In the genomic region with DNA sequence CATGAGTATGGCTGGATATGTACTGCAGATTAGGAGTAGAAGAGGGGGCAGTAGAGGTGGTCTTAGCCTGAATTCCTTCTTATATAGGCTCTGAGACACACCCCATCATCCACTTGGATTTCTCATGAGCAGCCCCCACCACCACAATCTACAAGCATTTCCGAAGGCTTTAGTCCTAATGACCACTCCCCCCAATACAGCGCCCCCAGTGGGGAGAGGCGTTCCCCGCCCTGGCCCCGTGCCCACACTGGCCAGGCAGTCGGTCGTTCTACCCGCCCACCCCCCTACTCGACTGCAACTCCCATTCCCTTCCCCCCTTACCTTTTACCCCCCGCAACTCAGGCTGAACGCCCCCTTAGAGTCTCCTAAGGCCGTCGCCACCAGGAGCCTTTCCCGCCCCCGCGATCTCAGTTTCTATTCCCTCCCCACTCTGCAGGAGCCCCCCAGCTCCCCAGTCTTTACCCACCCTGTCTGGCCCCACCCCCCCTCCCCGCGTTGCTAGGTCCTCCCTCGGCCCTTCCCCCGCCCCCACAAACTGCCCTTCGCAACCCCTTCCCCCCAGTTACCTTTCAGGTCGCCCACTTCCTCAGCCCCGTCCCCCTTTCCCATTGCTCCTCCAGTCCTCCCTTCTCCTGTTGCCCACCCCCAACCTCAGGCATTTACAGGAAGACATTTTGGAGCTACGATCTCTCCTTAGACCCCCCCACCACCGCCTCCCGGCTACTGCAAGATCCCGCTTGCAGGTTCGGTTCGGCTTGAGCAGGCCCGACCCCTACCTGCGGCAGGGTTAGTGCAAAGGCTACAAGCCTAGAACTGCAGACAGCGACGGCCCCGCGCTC, we compare ENCODE assay signal across 2 cellular contexts.
TF ChIP-seq lines count a peak whose summit lies in the region.

No MANE protein-coding gene starts in this region.

TF ChIP-seq in HCT116, 20 proteins besides CTCF, POLR2A, EP300 and RAD21:
- no peak for TF ChIP-seq CBX3 (IDR thresholded peaks at IDR 0.05; ENCODE audit: low read depth)
- TF ChIP-seq ZFX (IDR thresholded peaks at IDR 0.05), result no peak
- no peak for TF ChIP-seq ELF1 (IDR thresholded peaks at IDR 0.05; ENCODE audit: borderline replicate concordance, low read depth)
- TF ChIP-seq, protein P1, sequence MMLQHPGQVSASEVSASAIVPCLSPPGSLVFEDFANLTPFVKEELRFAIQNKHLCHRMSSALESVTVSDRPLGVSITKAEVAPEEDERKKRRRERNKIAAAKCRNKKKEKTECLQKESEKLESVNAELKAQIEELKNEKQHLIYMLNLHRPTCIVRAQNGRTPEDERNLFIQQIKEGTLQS (IDR thresholded peaks at IDR 0.05), result no peak
- no peak for TF ChIP-seq SRF (IDR thresholded peaks at IDR 0.05; ENCODE audit: low read depth)
- no peak for TF ChIP-seq EZH2phosphoT487 (IDR thresholded peaks at IDR 0.05; ENCODE audit: borderline replicate concordance)
- TF ChIP-seq POLR2AphosphoS5 (IDR thresholded peaks at IDR 0.05; ENCODE audit: low read depth, low read length), result no peak
- no peak for TF ChIP-seq SP1 (IDR thresholded peaks at IDR 0.05; ENCODE audit: low read depth)
- TF ChIP-seq, protein P2, sequence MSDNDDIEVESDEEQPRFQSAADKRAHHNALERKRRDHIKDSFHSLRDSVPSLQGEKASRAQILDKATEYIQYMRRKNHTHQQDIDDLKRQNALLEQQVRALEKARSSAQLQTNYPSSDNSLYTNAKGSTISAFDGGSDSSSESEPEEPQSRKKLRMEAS (IDR thresholded peaks at IDR 0.05), result no peak
- no peak for TF ChIP-seq TCF7L2 (IDR thresholded peaks at IDR 0.05; ENCODE audit: borderline replicate concordance, extremely low read depth, insufficient read depth, insufficient read length)
- TF ChIP-seq EGR1 (IDR thresholded peaks at IDR 0.05; ENCODE audit: low read depth), result no peak
- TF ChIP-seq YY1 (IDR thresholded peaks at IDR 0.05; ENCODE audit: extremely low read depth, insufficient replicate concordance, low read depth, low read length), result no peak
- TF ChIP-seq, protein P3, sequence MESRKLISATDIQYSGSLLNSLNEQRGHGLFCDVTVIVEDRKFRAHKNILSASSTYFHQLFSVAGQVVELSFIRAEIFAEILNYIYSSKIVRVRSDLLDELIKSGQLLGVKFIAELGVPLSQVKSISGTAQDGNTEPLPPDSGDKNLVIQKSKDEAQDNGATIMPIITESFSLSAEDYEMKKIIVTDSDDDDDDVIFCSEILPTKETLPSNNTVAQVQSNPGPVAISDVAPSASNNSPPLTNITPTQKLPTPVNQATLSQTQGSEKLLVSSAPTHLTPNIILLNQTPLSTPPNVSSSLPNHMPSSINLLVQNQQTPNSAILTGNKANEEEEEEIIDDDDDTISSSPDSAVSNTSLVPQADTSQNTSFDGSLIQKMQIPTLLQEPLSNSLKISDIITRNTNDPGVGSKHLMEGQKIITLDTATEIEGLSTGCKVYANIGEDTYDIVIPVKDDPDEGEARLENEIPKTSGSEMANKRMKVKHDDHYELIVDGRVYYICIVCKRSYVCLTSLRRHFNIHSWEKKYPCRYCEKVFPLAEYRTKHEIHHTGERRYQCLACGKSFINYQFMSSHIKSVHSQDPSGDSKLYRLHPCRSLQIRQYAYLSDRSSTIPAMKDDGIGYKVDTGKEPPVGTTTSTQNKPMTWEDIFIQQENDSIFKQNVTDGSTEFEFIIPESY (IDR thresholded peaks at IDR 0.05; ENCODE audit: extremely low read depth, insufficient replicate concordance, low read length), result no peak

TF ChIP-seq in K562, 482 proteins besides CTCF, POLR2A, EP300 and RAD21 (continues in another document):
- TF ChIP-seq ZBTB7A (IDR thresholded peaks at IDR 0.05; ENCODE audit: borderline replicate concordance, control insufficient read depth, low read depth, low read length), result peak; percentile 69; the same call in 1 of the 2 replicates
- no peak for TF ChIP-seq TEAD1 (CRISPR knock-in tag; IDR thresholded peaks at IDR 0.05)
- peak; percentile 29; the same call in 1 of the 2 replicates for TF ChIP-seq CREM (IDR thresholded peaks at IDR 0.05; ENCODE audit: low read depth)
- TF ChIP-seq POLR2AphosphoS5 (IDR thresholded peaks at IDR 0.05; ENCODE audit: control insufficient read depth, insufficient read depth, low read depth, low read length), result peak; percentile 45; the same call in 1 of the 2 replicates
- TF ChIP-seq, protein P4, sequence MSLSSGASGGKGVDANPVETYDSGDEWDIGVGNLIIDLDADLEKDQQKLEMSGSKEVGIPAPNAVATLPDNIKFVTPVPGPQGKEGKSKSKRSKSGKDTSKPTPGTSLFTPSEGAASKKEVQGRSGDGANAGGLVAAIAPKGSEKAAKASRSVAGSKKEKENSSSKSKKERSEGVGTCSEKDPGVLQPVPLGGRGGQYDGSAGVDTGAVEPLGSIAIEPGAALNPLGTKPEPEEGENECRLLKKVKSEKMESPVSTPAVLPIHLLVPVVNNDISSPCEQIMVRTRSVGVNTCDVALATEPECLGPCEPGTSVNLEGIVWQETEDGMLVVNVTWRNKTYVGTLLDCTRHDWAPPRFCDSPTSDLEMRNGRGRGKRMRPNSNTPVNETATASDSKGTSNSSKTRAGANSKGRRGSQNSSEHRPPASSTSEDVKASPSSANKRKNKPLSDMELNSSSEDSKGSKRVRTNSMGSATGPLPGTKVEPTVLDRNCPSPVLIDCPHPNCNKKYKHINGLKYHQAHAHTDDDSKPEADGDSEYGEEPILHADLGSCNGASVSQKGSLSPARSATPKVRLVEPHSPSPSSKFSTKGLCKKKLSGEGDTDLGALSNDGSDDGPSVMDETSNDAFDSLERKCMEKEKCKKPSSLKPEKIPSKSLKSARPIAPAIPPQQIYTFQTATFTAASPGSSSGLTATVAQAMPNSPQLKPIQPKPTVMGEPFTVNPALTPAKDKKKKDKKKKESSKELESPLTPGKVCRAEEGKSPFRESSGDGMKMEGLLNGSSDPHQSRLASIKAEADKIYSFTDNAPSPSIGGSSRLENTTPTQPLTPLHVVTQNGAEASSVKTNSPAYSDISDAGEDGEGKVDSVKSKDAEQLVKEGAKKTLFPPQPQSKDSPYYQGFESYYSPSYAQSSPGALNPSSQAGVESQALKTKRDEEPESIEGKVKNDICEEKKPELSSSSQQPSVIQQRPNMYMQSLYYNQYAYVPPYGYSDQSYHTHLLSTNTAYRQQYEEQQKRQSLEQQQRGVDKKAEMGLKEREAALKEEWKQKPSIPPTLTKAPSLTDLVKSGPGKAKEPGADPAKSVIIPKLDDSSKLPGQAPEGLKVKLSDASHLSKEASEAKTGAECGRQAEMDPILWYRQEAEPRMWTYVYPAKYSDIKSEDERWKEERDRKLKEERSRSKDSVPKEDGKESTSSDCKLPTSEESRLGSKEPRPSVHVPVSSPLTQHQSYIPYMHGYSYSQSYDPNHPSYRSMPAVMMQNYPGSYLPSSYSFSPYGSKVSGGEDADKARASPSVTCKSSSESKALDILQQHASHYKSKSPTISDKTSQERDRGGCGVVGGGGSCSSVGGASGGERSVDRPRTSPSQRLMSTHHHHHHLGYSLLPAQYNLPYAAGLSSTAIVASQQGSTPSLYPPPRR (CRISPR knock-in tag; IDR thresholded peaks at IDR 0.05; ENCODE audit: borderline replicate concordance), result no peak
- TF ChIP-seq TCF3 (CRISPR knock-in tag; IDR thresholded peaks at IDR 0.05), result no peak
- 0 out of 2 replicates have a peak, but pooled peaks have one; percentile 10 for TF ChIP-seq ZFX (CRISPR knock-in tag; IDR thresholded peaks at IDR 0.05)
- TF ChIP-seq, protein P5, sequence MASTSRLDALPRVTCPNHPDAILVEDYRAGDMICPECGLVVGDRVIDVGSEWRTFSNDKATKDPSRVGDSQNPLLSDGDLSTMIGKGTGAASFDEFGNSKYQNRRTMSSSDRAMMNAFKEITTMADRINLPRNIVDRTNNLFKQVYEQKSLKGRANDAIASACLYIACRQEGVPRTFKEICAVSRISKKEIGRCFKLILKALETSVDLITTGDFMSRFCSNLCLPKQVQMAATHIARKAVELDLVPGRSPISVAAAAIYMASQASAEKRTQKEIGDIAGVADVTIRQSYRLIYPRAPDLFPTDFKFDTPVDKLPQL (IDR thresholded peaks at IDR 0.05; ENCODE audit: extremely low read depth, insufficient read length), result no peak
- TF ChIP-seq, protein P6, sequence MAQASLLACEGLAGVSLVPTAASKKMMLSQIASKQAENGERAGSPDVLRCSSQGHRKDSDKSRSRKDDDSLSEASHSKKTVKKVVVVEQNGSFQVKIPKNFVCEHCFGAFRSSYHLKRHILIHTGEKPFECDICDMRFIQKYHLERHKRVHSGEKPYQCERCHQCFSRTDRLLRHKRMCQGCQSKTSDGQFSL (CRISPR knock-in tag; IDR thresholded peaks at IDR 0.05), result peak; percentile 78; the same call in 1 of the 2 replicates
- TF ChIP-seq, protein P6 (tag; IDR thresholded peaks at IDR 0.05), result peak in 1 of 2 experiments; percentile 74; a peak in 2 of 4 replicates
- no peak for TF ChIP-seq ZNF41 (CRISPR knock-in tag; conservative IDR thresholded peaks at IDR 0.05)
- no peak for TF ChIP-seq SMARCE1 (IDR thresholded peaks at IDR 0.05)
- TF ChIP-seq GATAD2B (IDR thresholded peaks at IDR 0.05; ENCODE audit: borderline replicate concordance), result no peak
- TF ChIP-seq ZNF184 (CRISPR knock-in tag; IDR thresholded peaks at IDR 0.05), result no peak
- TF ChIP-seq SAP30 (IDR thresholded peaks at IDR 0.05; ENCODE audit: borderline replicate concordance, insufficient read depth, low read depth, low read length, poor library complexity, severe bottlenecking), result no peak
- TF ChIP-seq, protein P7, sequence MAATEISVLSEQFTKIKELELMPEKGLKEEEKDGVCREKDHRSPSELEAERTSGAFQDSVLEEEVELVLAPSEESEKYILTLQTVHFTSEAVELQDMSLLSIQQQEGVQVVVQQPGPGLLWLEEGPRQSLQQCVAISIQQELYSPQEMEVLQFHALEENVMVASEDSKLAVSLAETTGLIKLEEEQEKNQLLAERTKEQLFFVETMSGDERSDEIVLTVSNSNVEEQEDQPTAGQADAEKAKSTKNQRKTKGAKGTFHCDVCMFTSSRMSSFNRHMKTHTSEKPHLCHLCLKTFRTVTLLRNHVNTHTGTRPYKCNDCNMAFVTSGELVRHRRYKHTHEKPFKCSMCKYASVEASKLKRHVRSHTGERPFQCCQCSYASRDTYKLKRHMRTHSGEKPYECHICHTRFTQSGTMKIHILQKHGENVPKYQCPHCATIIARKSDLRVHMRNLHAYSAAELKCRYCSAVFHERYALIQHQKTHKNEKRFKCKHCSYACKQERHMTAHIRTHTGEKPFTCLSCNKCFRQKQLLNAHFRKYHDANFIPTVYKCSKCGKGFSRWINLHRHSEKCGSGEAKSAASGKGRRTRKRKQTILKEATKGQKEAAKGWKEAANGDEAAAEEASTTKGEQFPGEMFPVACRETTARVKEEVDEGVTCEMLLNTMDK (IDR thresholded peaks at IDR 0.05; ENCODE audit: borderline replicate concordance, insufficient read depth, low read depth, low read length, poor library complexity, severe bottlenecking), result peak; percentile 80
- no peak for TF ChIP-seq ZNF232 (CRISPR knock-in tag; IDR thresholded peaks at IDR 0.05)
- TF ChIP-seq, protein P8, sequence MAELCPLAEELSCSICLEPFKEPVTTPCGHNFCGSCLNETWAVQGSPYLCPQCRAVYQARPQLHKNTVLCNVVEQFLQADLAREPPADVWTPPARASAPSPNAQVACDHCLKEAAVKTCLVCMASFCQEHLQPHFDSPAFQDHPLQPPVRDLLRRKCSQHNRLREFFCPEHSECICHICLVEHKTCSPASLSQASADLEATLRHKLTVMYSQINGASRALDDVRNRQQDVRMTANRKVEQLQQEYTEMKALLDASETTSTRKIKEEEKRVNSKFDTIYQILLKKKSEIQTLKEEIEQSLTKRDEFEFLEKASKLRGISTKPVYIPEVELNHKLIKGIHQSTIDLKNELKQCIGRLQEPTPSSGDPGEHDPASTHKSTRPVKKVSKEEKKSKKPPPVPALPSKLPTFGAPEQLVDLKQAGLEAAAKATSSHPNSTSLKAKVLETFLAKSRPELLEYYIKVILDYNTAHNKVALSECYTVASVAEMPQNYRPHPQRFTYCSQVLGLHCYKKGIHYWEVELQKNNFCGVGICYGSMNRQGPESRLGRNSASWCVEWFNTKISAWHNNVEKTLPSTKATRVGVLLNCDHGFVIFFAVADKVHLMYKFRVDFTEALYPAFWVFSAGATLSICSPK (IDR thresholded peaks at IDR 0.05; ENCODE audit: borderline replicate concordance), result no peak
- TF ChIP-seq, protein P9, sequence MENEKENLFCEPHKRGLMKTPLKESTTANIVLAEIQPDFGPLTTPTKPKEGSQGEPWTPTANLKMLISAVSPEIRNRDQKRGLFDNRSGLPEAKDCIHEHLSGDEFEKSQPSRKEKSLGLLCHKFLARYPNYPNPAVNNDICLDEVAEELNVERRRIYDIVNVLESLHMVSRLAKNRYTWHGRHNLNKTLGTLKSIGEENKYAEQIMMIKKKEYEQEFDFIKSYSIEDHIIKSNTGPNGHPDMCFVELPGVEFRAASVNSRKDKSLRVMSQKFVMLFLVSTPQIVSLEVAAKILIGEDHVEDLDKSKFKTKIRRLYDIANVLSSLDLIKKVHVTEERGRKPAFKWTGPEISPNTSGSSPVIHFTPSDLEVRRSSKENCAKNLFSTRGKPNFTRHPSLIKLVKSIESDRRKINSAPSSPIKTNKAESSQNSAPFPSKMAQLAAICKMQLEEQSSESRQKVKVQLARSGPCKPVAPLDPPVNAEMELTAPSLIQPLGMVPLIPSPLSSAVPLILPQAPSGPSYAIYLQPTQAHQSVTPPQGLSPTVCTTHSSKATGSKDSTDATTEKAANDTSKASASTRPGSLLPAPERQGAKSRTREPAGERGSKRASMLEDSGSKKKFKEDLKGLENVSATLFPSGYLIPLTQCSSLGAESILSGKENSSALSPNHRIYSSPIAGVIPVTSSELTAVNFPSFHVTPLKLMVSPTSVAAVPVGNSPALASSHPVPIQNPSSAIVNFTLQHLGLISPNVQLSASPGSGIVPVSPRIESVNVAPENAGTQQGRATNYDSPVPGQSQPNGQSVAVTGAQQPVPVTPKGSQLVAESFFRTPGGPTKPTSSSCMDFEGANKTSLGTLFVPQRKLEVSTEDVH (IDR thresholded peaks at IDR 0.05; ENCODE audit: low read depth, partially characterized antibody), result no peak
- TF ChIP-seq, protein P10, sequence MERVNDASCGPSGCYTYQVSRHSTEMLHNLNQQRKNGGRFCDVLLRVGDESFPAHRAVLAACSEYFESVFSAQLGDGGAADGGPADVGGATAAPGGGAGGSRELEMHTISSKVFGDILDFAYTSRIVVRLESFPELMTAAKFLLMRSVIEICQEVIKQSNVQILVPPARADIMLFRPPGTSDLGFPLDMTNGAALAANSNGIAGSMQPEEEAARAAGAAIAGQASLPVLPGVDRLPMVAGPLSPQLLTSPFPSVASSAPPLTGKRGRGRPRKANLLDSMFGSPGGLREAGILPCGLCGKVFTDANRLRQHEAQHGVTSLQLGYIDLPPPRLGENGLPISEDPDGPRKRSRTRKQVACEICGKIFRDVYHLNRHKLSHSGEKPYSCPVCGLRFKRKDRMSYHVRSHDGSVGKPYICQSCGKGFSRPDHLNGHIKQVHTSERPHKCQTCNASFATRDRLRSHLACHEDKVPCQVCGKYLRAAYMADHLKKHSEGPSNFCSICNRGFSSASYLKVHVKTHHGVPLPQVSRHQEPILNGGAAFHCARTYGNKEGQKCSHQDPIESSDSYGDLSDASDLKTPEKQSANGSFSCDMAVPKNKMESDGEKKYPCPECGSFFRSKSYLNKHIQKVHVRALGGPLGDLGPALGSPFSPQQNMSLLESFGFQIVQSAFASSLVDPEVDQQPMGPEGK (CRISPR knock-in tag; IDR thresholded peaks at IDR 0.05; ENCODE audit: borderline replicate concordance), result no peak
- TF ChIP-seq, protein P11, sequence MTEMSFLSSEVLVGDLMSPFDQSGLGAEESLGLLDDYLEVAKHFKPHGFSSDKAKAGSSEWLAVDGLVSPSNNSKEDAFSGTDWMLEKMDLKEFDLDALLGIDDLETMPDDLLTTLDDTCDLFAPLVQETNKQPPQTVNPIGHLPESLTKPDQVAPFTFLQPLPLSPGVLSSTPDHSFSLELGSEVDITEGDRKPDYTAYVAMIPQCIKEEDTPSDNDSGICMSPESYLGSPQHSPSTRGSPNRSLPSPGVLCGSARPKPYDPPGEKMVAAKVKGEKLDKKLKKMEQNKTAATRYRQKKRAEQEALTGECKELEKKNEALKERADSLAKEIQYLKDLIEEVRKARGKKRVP (CRISPR knock-in tag; IDR thresholded peaks at IDR 0.05), result no peak
- no peak for TF ChIP-seq RBM14 (IDR thresholded peaks at IDR 0.05; ENCODE audit: borderline replicate concordance, insufficient read depth, low read depth, low read length)
